In the genomic region with DNA sequence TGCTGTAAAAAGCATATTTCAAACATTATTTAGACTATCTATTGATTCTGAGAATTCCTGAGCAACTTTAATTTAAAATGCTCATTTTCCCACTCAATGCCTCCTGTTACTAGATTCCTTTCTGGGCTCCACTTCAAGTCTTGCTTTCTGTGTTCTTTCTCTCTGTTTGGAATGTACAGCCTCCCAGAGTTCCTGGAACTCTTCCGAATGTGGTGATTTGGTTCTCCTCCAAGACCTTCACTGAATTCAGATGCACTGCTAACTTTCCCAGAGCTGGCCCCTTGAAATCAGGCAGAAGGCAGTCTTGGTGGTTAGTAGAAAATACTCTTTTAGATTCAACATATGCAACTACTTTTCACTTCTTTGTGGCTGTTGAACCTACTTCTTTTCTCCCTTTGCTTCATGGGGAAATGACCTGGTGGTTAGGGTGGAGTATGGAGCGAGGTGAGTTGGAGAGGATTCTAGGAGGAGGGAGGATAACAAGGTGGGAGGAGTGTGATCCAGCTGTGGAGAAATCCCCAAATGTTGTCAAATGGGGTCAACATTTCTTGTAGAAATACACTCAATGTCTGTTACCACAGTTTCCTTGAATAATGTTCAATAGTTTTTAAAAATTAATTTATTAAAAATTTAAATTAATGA, we compare ENCODE assay signal across 13 cellular contexts. TPM values are rescaled to one million over a fixed set of nuclear protein-coding genes. Genes with fewer than 3 reads are reported as not detected.
A peak's percentile ranks its signal among the peaks of the same experiment; 100 is the strongest.
DNase-seq lines count a peak whose midpoint lies in the region; ATAC-seq and TF ChIP-seq lines count a peak whose summit lies in the region.
"Had no signal": no experiment of that assay in that cellular context is flagged by ENCODE, and none has a peak within 500 bp of the region (broad histone marks: within the 10 kb centered on the region; RNA-seq: fewer than 3 reads in every experiment).

No MANE protein-coding gene starts in this region.

- H3K27ac ChIP-seq in adrenal gland, result peak overlapping the region in 1 of 5 donors; percentile 9
- peak overlapping the region in 10 of 12 donors; percentile 2 to 69 (median 62) for H3K27ac ChIP-seq in heart left ventricle
- H3K27ac ChIP-seq in rectal smooth muscle tissue (ENCODE audit: low read depth, low read length), result peak overlapping the region; percentile 87
- no peak overlapping the region for H3K27ac ChIP-seq in PC-9

- H3K4me1 ChIP-seq in adrenal gland (replicated peaks in 1 of 2) (peaks cover 0 to 10% of the 10 kb centered on the region in 2 donors), heart left ventricle (peaks cover 0 to 15% (median 6%) of the 10 kb centered on the region in 12 donors), rectal smooth muscle tissue (ENCODE audit: control insufficient read depth, insufficient read depth, low read length) (peaks cover 16% of the 10 kb centered on the region), PC-9 (replicated peaks; ENCODE audit: insufficient read depth) (0 out of 2 replicates have a peak, but pooled peaks cover 5% of the 10 kb centered on the region)
- H3K4me1 ChIP-seq: Caco-2 had no signal

- H3K4me3 ChIP-seq in adrenal gland (no peak overlapping the region), heart left ventricle (no peak overlapping the region), rectal smooth muscle tissue (ENCODE audit: low read length) (no peak overlapping the region), PC-9 (no peak overlapping the region)

- intact Hi-C loops in adrenal gland (cut with DNase I), result no loop called here
- intact Hi-C loops in heart left ventricle (cut with DNase I), result no loop called here
- intact Hi-C loops in PC-9 (cut with micrococcal nuclease; ENCODE audit: unreplicated experiment), result no loop called here

- TF ChIP-seq POLR2A in adrenal gland (IDR thresholded peaks at IDR 0.05) (no peak), heart left ventricle (IDR thresholded peaks at IDR 0.05) (no peak)

- peak; percentile 68 for DNase-seq in Ammon's horn (ENCODE audit: low spot score)
- DNase-seq in adrenal gland, result peak; percentile 16 to 55 (median 24)
- DNase-seq in heart left ventricle, result peak in 2 of 5 donors; percentile 10 to 26
- DNase-seq in PC-9, result no peak
- no peak for DNase-seq in stimulated activated CD4-positive, alpha-beta T cell treated with anti-CD3 and anti-CD28 coated beads, Interleukin-2, amount 100 ng/mL, for 48 hours
- DNase-seq in A172 (ENCODE audit: low spot score), result no peak
- DNase-seq in KG1 (lab: John Stamatoyannopoulos, UW), result no peak
- DNase-seq: activated T-cell treated with anti-CD3 and anti-CD28 coated beads, Interleukin-2, amount 50 U/mL, for 72 hours; Caco-2; effector CD8-positive, alpha-beta T cell; left colon; NCI-H1694 had no signal

- H2AFZ ChIP-seq in PC-9, result no peak overlapping the region

- no peaks in the 10 kb centered on the region for H3K9me2 ChIP-seq in PC-9 (ENCODE audit: insufficient read depth)

- POLR2A ChIA-PET in PC-9 (lab: Charles Lee; ENCODE audit: unreplicated experiment), result no interaction called here

- H3K9me3 ChIP-seq in adrenal gland (replicated peaks in 1 of 3) (no peaks in the 10 kb centered on the region), heart left ventricle (peaks cover 0 to 9% (median 0%) of the 10 kb centered on the region in 12 donors), PC-9 (ENCODE audit: insufficient read depth, low read depth) (peaks cover 7% of the 10 kb centered on the region; the same call in 1 of the 2 replicates)
- H3K9me3 ChIP-seq: Caco-2 had no signal

- no peak overlapping the region for H3K4me2 ChIP-seq in PC-9

- BruUV-seq in PC-9 (replicated peaks; lab: Mats Ljungman, UMichigan), result no TSS peak

- no peaks in the 10 kb centered on the region for H3K79me2 ChIP-seq in PC-9 (ENCODE audit: low read depth)

- 16 to 48% (median 24%) methylated on average over 2 of the region's 2 CpGs for WGBS in adrenal gland, 4 donors
- WGBS in heart left ventricle, 4 donors, result 8 to 57% (median 34%) methylated on average over 2 of the region's 2 CpGs

- TF ChIP-seq CTCF in adrenal gland (IDR thresholded peaks at IDR 0.05), result no peak
- TF ChIP-seq CTCF in heart left ventricle (IDR thresholded peaks at IDR 0.05), result no peak
- no peak for TF ChIP-seq CTCF in PC-9 (conservative IDR thresholded peaks at IDR 0.05)

- H3F3A ChIP-seq in PC-9 (ENCODE audit: insufficient read depth, low read depth), result peaks cover 2% of the 10 kb centered on the region; the same call in 1 of the 2 replicates

- H3K9ac ChIP-seq in rectal smooth muscle tissue (ENCODE audit: low read length), result no peak overlapping the region

- CTCF ChIA-PET in PC-9 (lab: Charles Lee), result no interaction called here

- H3K36me3 ChIP-seq in adrenal gland (replicated peaks in 1 of 2), result no peaks in the 10 kb centered on the region
- H3K36me3 ChIP-seq in heart left ventricle, result no peaks in the 10 kb centered on the region
- no peaks in the 10 kb centered on the region for H3K36me3 ChIP-seq in rectal smooth muscle tissue (ENCODE audit: control insufficient read depth, insufficient read depth, low read length)
- no peaks in the 10 kb centered on the region for H3K36me3 ChIP-seq in PC-9 (ENCODE audit: low read depth)

- H4K20me1 ChIP-seq in PC-9 (ENCODE audit: insufficient read depth), result no peaks in the 10 kb centered on the region

- no peaks in the 10 kb centered on the region for H3K27me3 ChIP-seq in adrenal gland
- no peaks in the 10 kb centered on the region for H3K27me3 ChIP-seq in heart left ventricle
- H3K27me3 ChIP-seq in rectal smooth muscle tissue (ENCODE audit: control insufficient read depth, insufficient read depth, low read length), result no peaks in the 10 kb centered on the region
- no peaks in the 10 kb centered on the region for H3K27me3 ChIP-seq in PC-9 (ENCODE audit: insufficient read depth, low read depth)

- ATAC-seq in heart left ventricle, result peak; percentile 47 to 76 (median 72)
- ATAC-seq: activated T-cell treated with anti-CD3 and anti-CD28 coated beads, Interleukin-2, amount 50 U/mL, for 72 hours had no signal

RNA-seq across cellular contexts. Expression of a gene that starts 27.9 kb away (rescaled TPM):
- 10 to 100 TPM in 7 of 8 donors, 1 to 10 TPM in 1; 8.5 to 31.2 (median 20.1) TPM for total RNA-seq in adrenal gland
- polyA plus RNA-seq in adrenal gland, result 1 to 10 TPM; 1.8 to 3.4 (median 1.9) TPM
- 10 to 100 TPM in 8 of 9 donors, 1 to 10 TPM in 1; 6.6 to 41.3 (median 24.9) TPM for total RNA-seq in heart left ventricle
- polyA plus RNA-seq in heart left ventricle, result 1 to 10 TPM; 1.5 to 1.8 TPM
- total RNA-seq in PC-9 (2021), result 5.2 and 6.9 TPM in 2 replicates
- 7.4 and 17.5 TPM in 2 replicates for total RNA-seq in A172 (2014; rRNA removed; shearing (Covaris generic))

Comparison
In these comparisons a context has a peak if more than half of its experiments do, and no peak if none do; other contexts are left out.
1. DNase-seq: peak in Ammon's horn (single experiment) and adrenal gland (7 of 7); none in PC-9 (0 of 2), stimulated activated CD4-positive, alpha-beta T cell treated with anti-CD3 and anti-CD28 coated beads, Interleukin-2, amount 100 ng/mL, for 48 hours (0 of 2), A172 (single experiment) and KG1 (single experiment).